ENCODE assay signal across 13 cellular contexts in the genomic region with DNA sequence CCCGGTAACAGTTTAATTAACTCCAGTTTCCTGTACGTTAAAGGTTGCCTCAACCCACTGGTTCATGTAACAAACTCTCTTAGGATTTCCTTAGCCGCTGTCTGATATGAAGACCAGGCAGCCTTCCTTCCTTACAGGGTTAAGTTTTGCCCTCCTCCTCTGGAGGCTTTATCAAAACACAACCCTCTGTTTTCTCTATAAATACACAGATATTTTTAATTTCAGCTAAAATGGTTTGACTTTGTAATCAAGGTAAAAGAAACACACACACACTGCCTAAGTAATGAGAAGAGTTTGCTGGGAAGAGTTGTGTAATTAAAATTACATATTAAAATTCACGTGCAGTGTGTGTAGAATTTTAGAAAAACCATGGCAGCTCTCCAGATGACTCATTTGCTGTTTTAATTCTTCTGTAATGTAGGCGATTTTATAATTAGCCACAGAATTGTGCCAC.
DNase-seq lines count a peak whose midpoint lies in the region; ATAC-seq and TF ChIP-seq lines count a peak whose summit lies in the region.
"Had no signal": no experiment of that assay in that cellular context is flagged by ENCODE, and none has a peak within 500 bp of the region (broad histone marks: within the 10 kb centered on the region; RNA-seq: fewer than 3 reads in every experiment).

No MANE protein-coding gene starts in this region.

- no peak overlapping the region for H3K4me2 ChIP-seq in Karpas-422 (ENCODE audit: low read depth, low read length, poor library complexity, severe bottlenecking)

- H3K27me3 Mint-ChIP-seq in chondrocyte (ENCODE audit: low read depth): no peaks in the 10 kb centered on the region
- H3K27me3 Mint-ChIP-seq in T-helper 17 cell: no peaks in the 10 kb centered on the region
- H3K27me3 Mint-ChIP-seq: dendritic cell treated with granulocyte-macrophage colony-stimulating factor and Interleukin-4, amounts not matched to agents 40 ng/mL and 50 ng/mL, for 4 days; natural killer cell treated with Interleukin-12 subunit alpha and Interleukin-12 subunit beta and Interleukin-15 and Interleukin-18, amount 100 ng/mL, for 72 hours; stimulated activated naive CD8-positive, alpha-beta T cell treated with anti-CD3 and anti-CD28 coated beads, Interleukin-15, amount 100 ng/mL, for 72 hours had no signal

- no peak for TF ChIP-seq CTCF in chondrocyte (IDR thresholded peaks at IDR 0.05)

- H3K27ac ChIP-seq in Karpas-422 (ENCODE audit: low read length): no peak overlapping the region
- H3K27ac ChIP-seq in mesodermal cell (ENCODE audit: low read depth, low read length, severe bottlenecking): peak overlapping the region; percentile 60

- ATAC-seq in T-helper 17 cell (no peak), GM18868 (IDR thresholded peaks at IDR 0.05; ENCODE audit: unreplicated experiment) (no peak)
- ATAC-seq: natural killer cell treated with Interleukin-12 subunit alpha and Interleukin-12 subunit beta and Interleukin-15 and Interleukin-18, amount 100 ng/mL, for 72 hours; stimulated activated naive CD8-positive, alpha-beta T cell treated with anti-CD3 and anti-CD28 coated beads, Interleukin-15, amount 100 ng/mL, for 72 hours had no signal

- no peak overlapping the region for H3K9ac ChIP-seq in Karpas-422 (ENCODE audit: low read length)

- H4K20me1 ChIP-seq in Karpas-422 (ENCODE audit: insufficient read depth, low read depth, low read length): no peaks in the 10 kb centered on the region

- H3K79me2 ChIP-seq in Karpas-422 (ENCODE audit: low read length): no peaks in the 10 kb centered on the region

- no peak overlapping the region for H3K4me3 ChIP-seq in Karpas-422 (ENCODE audit: low read length)
- H3K4me3 ChIP-seq in mesodermal cell (ENCODE audit: extremely low read depth, insufficient read depth, low read length, poor library complexity, severe bottlenecking): no peak overlapping the region

- 0 out of 2 replicates have a peak, but pooled peaks cover 10% of the 10 kb centered on the region for H3K4me1 ChIP-seq in Karpas-422 (ENCODE audit: low read length)
- peaks cover 38% of the 10 kb centered on the region for H3K4me1 ChIP-seq in mesodermal cell (ENCODE audit: control insufficient read depth, insufficient read depth, low read length, poor library complexity, severe bottlenecking)

- H3K9me3 ChIP-seq in Karpas-422 (ENCODE audit: low read length) (no peaks in the 10 kb centered on the region), mesodermal cell (ENCODE audit: control insufficient read depth, low read length) (peaks cover 8% of the 10 kb centered on the region), T-helper 17 cell (ENCODE audit: control insufficient read depth, low read length, poor library complexity, severe bottlenecking) (no peaks in the 10 kb centered on the region)

- no peaks in the 10 kb centered on the region for H3K9me2 ChIP-seq in Karpas-422 (replicated peaks; ENCODE audit: insufficient read depth, low read length)

- no peaks in the 10 kb centered on the region for H3K27me3 ChIP-seq in Karpas-422 (ENCODE audit: low read length)

- H3K36me3 ChIP-seq in Karpas-422 (ENCODE audit: insufficient read depth, low read length) (no peaks in the 10 kb centered on the region), mesodermal cell (ENCODE audit: control insufficient read depth, insufficient read depth, low read length) (no peaks in the 10 kb centered on the region)

- H3K4me1 Mint-ChIP-seq in chondrocyte (ENCODE audit: low read depth) (peaks cover 25% of the 10 kb centered on the region), T-helper 17 cell (no peaks in the 10 kb centered on the region)
- H3K4me1 Mint-ChIP-seq: stimulated activated naive CD8-positive, alpha-beta T cell treated with anti-CD3 and anti-CD28 coated beads, Interleukin-15, amount 100 ng/mL, for 72 hours had no signal

- WGBS in mesodermal cell (ENCODE audit: insufficient coverage in 2 of 2), 2 experiments: 49 to 64% methylated on average over 2 to 4 of the region's 5 CpGs

- H2AFZ ChIP-seq in Karpas-422 (ENCODE audit: low read length): 0 out of 2 replicates have a peak overlapping the region, but pooled peaks have one; percentile 41

- H3K36me3 Mint-ChIP-seq in chondrocyte (ENCODE audit: low read depth) (no peaks in the 10 kb centered on the region), T-helper 17 cell (ENCODE audit: low read depth) (no peaks in the 10 kb centered on the region)
- H3K36me3 Mint-ChIP-seq: natural killer cell treated with Interleukin-12 subunit alpha and Interleukin-12 subunit beta and Interleukin-15 and Interleukin-18, amount 100 ng/mL, for 72 hours had no signal

- H3K4me3 Mint-ChIP-seq in chondrocyte (ENCODE audit: unreplicated experiment) (no peak overlapping the region), T-helper 17 cell (no peak overlapping the region)
- H3K4me3 Mint-ChIP-seq: dendritic cell treated with granulocyte-macrophage colony-stimulating factor and Interleukin-4, amounts not matched to agents 40 ng/mL and 50 ng/mL, for 4 days; natural killer cell treated with Interleukin-12 subunit alpha and Interleukin-12 subunit beta and Interleukin-15 and Interleukin-18, amount 100 ng/mL, for 72 hours; stimulated activated naive CD8-positive, alpha-beta T cell treated with anti-CD3 and anti-CD28 coated beads, Interleukin-15, amount 100 ng/mL, for 72 hours had no signal

- H3K27ac Mint-ChIP-seq in chondrocyte (ENCODE audit: unreplicated experiment): peak overlapping the region; percentile 30
- no peak overlapping the region for H3K27ac Mint-ChIP-seq in T-helper 17 cell
- H3K27ac Mint-ChIP-seq: dendritic cell treated with granulocyte-macrophage colony-stimulating factor and Interleukin-4, amounts not matched to agents 40 ng/mL and 50 ng/mL, for 4 days; natural killer cell treated with Interleukin-12 subunit alpha and Interleukin-12 subunit beta and Interleukin-15 and Interleukin-18, amount 100 ng/mL, for 72 hours; stimulated activated naive CD8-positive, alpha-beta T cell treated with anti-CD3 and anti-CD28 coated beads, Interleukin-15, amount 100 ng/mL, for 72 hours had no signal

- peak; percentile 39 for DNase-seq in COR-L47 (lab: John Stamatoyannopoulos, UW)
- no peak for DNase-seq in Karpas-422
- no peak for DNase-seq in chondrocyte (ENCODE audit: low spot score)
- no peak for DNase-seq in HuH-7 (ENCODE audit: low spot score)
- no peak for DNase-seq in T-helper 17 cell
- no peak for DNase-seq in NCI-H1436 treated with DMSO at 0.1 percent for 48 hours (lab: John Stamatoyannopoulos, UW)
- DNase-seq: activated CD4-positive, CD25-positive, alpha-beta regulatory T cell treated with anti-CD3 and anti-CD28 coated beads, Interleukin-2, amount 50 U/mL, for 72 hours; NCI-H2107; stimulated activated naive CD8-positive, alpha-beta T cell treated with anti-CD3 and anti-CD28 coated beads, Interleukin-15, amount 100 ng/mL, for 72 hours had no signal

- H3K9me3 Mint-ChIP-seq in chondrocyte (ENCODE audit: low read depth): no peaks in the 10 kb centered on the region
